17 cellular contexts compared by ENCODE assay signal in the genomic region with DNA sequence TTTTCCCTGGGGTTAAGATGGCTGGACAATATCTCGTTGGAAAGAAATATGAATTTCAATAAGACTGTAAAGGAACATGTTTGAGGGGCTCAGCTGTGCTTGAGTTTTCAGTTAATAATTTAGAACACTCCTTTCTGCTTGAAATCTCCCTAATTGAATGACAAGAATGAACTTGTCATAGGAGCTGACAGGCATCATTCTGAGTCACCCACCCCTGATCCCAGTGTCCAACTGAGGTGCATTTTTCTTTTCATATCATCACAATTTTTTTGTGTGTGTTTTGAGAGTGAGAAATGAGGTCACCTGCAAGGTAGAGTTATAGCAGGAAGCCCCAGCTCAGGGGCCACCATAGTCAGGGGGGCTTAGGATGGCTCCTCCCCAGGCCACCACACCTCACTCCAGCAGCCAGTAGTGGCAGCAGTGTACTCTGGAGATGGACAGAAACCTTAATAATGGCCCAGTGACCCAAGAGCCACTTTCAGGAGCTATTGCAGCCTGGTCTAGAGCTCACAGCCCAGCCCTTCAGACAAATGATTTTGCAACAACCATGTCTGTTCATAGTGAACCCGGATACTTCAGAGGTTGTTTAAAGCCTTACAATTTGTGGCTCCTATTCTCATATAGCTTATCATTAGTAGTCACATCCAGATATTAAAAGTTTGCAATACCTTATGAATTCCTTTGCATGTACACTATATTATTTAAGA.
"Had no signal": no experiment of that assay in that cellular context is flagged by ENCODE, and none has a peak within 500 bp of the region (broad histone marks: within the 10 kb centered on the region; RNA-seq: fewer than 3 reads in every experiment).

No MANE protein-coding gene starts in this region.

- H3K4me3 ChIP-seq: coronary artery, lung, mucosa of descending colon, skin epidermis, transverse colon had no signal

- H3K27me3 ChIP-seq: neutrophil, transverse colon had no signal

- DNase-seq: activated CD4-positive, CD25-positive, alpha-beta regulatory T cell treated with anti-CD3 and anti-CD28 coated beads, Interleukin-2, amount 50 U/mL, for 72 hours; activated effector memory CD4-positive, alpha-beta T cell treated with Interleukin-2 at 50 U/mL for 16 hours; activated naive CD4-positive, alpha-beta T cell treated with anti-CD3 and anti-CD28 coated beads, Interleukin-2, amount 50 U/mL, for 16 hours; caudate nucleus; foreskin fibroblast; mucosa of descending colon; naive thymus-derived CD4-positive, alpha-beta T cell; stimulated activated CD4-positive, alpha-beta T cell treated with anti-CD3 and anti-CD28 coated beads, Interleukin-4, amount 100 ng/mL, for 4 hours; stimulated activated CD8-positive, alpha-beta memory T cell treated with anti-CD3 and anti-CD28 coated beads, Interleukin-4, amount 100 ng/mL, for 48 hours; stimulated activated naive CD8-positive, alpha-beta T cell treated with anti-CD3 and anti-CD28 coated beads, Interleukin-15, Interleukin-2, amounts not matched to agents 100 U/mL and 50 U/mL, for 24 hours; T-helper 1 cell; T1000; transverse colon had no signal

- ATAC-seq: naive thymus-derived CD4-positive, alpha-beta T cell; stimulated activated naive CD8-positive, alpha-beta T cell treated with anti-CD3 and anti-CD28 coated beads, Interleukin-15, Interleukin-2, amounts not matched to agents 100 U/mL and 50 U/mL, for 24 hours had no signal

- H3K27ac ChIP-seq: coronary artery, neutrophil, skin epidermis, transverse colon had no signal

- H3K9me3 ChIP-seq: neutrophil, transverse colon had no signal

- H3K36me3 ChIP-seq: neutrophil, transverse colon had no signal
